15 cellular contexts compared by ENCODE assay signal in the genomic region with DNA sequence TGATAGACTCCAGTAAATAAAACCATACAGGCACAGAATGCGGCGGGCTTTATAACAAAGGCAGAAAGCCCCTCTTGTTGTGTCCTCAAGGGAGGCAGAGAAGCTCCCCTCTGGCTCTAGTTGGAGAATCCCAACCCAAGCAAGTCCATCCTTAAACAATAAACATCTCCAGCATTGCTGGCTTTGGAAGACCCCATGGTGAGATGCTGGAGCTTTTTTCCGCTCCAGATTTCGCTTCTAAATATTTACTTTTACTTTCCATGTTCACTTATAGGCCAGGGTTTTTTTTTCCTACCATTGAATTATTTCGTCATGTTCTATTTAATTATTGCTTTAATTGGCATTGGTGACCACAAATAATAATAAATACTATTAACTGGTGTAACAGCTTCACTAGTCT.
DNase-seq lines count a peak whose midpoint lies in the region; ATAC-seq and TF ChIP-seq lines count a peak whose summit lies in the region.
"Had no signal": no experiment of that assay in that cellular context is flagged by ENCODE, and none has a peak within 500 bp of the region (broad histone marks: within the 10 kb centered on the region; RNA-seq: fewer than 3 reads in every experiment).

No MANE protein-coding gene starts in this region.

- WGBS in mesodermal cell (ENCODE audit: insufficient coverage in 2 of 2), 2 experiments: 92 to 100% methylated on average over 2 to 3 of the region's 5 CpGs
- WGBS in suprapubic skin: 97% methylated on average over 5 of the region's 5 CpGs

- peak overlapping the region; percentile 97 for H3K27ac Mint-ChIP-seq in chondrocyte (ENCODE audit: unreplicated experiment)
- H3K27ac Mint-ChIP-seq: CD4-positive, alpha-beta memory T cell; stimulated activated memory B cell treated with anti-CD40 and anti-IgM and Interleukin-4, amounts not matched to agents 10 μg/mL and 1 μg/mL and 100 μg/mL, for 72 hours had no signal

- peaks cover 15% of the 10 kb centered on the region for H3K36me3 Mint-ChIP-seq in chondrocyte (ENCODE audit: low read depth)

- H3K4me3 ChIP-seq in HUES6 (ENCODE audit: low read depth, low read length): no peak overlapping the region
- no peak overlapping the region for H3K4me3 ChIP-seq in mesodermal cell (ENCODE audit: extremely low read depth, insufficient read depth, low read length, poor library complexity, severe bottlenecking)
- H3K4me3 ChIP-seq in suprapubic skin: no peak overlapping the region

- no peak overlapping the region for H3K4me3 Mint-ChIP-seq in chondrocyte (ENCODE audit: unreplicated experiment)
- H3K4me3 Mint-ChIP-seq: CD4-positive, alpha-beta memory T cell; stimulated activated memory B cell treated with anti-CD40 and anti-IgM and Interleukin-4, amounts not matched to agents 10 μg/mL and 1 μg/mL and 100 μg/mL, for 72 hours had no signal

- TF ChIP-seq POLR2A in suprapubic skin (IDR thresholded peaks at IDR 0.05): no peak

- H3K9me3 ChIP-seq in HUES6 (ENCODE audit: control insufficient read depth, insufficient read depth, low read depth, low read length) (no peaks in the 10 kb centered on the region), mesodermal cell (ENCODE audit: control insufficient read depth, low read length) (no peaks in the 10 kb centered on the region), suprapubic skin (no peaks in the 10 kb centered on the region)

- no peak for TF ChIP-seq CTCF in chondrocyte (IDR thresholded peaks at IDR 0.05)
- TF ChIP-seq CTCF in suprapubic skin (IDR thresholded peaks at IDR 0.05): no peak

- peaks cover 31% of the 10 kb centered on the region for H3K36me3 ChIP-seq in HUES6 (ENCODE audit: control insufficient read depth, insufficient read depth, low read length)
- H3K36me3 ChIP-seq in mesodermal cell (ENCODE audit: control insufficient read depth, insufficient read depth, low read length): peaks cover 30% of the 10 kb centered on the region
- H3K36me3 ChIP-seq in suprapubic skin: no peaks in the 10 kb centered on the region

- no peak overlapping the region for H3K9ac ChIP-seq in HUES6 (ENCODE audit: low read length)

- H3K4me1 ChIP-seq in HUES6 (ENCODE audit: control insufficient read depth, insufficient read depth, low read length) (peaks cover 20% of the 10 kb centered on the region), mesodermal cell (ENCODE audit: control insufficient read depth, insufficient read depth, low read length, poor library complexity, severe bottlenecking) (peaks cover 54% of the 10 kb centered on the region), suprapubic skin (peaks cover 6% of the 10 kb centered on the region)

- no peaks in the 10 kb centered on the region for H3K27me3 Mint-ChIP-seq in chondrocyte (ENCODE audit: low read depth)
- H3K27me3 Mint-ChIP-seq: CD4-positive, alpha-beta memory T cell; stimulated activated memory B cell treated with anti-CD40 and anti-IgM and Interleukin-4, amounts not matched to agents 10 μg/mL and 1 μg/mL and 100 μg/mL, for 72 hours had no signal

- H3K4me1 Mint-ChIP-seq in chondrocyte (ENCODE audit: low read depth): peaks cover 96% of the 10 kb centered on the region
- H3K4me1 Mint-ChIP-seq: CD4-positive, alpha-beta memory T cell; stimulated activated memory B cell treated with anti-CD40 and anti-IgM and Interleukin-4, amounts not matched to agents 10 μg/mL and 1 μg/mL and 100 μg/mL, for 72 hours had no signal

- H3K27ac ChIP-seq in HUES6 (ENCODE audit: low read depth, low read length) (peak overlapping the region; percentile 36; the same call in 1 of the 2 replicates), mesodermal cell (ENCODE audit: low read depth, low read length, severe bottlenecking) (peak overlapping the region; percentile 92), suprapubic skin (peak overlapping the region; percentile 24)

- in situ Hi-C loops in ACHN (cut with HindIII; ENCODE audit: low pct_ligation_motif_present, low pct_unique_long_range_greater_than_20kb, low sequenced_read_pairs): no loop called here

- H3K27me3 ChIP-seq in HUES6 (ENCODE audit: control insufficient read depth, insufficient read depth, low read length): no peaks in the 10 kb centered on the region
- H3K27me3 ChIP-seq in suprapubic skin: no peaks in the 10 kb centered on the region

- TF ChIP-seq EP300 in suprapubic skin (IDR thresholded peaks at IDR 0.05): no peak

- H3K9me3 Mint-ChIP-seq in chondrocyte (ENCODE audit: low read depth): no peaks in the 10 kb centered on the region
- H3K9me3 Mint-ChIP-seq: stimulated activated memory B cell treated with anti-CD40 and anti-IgM and Interleukin-4, amounts not matched to agents 10 μg/mL and 1 μg/mL and 100 μg/mL, for 72 hours had no signal

- DNase-seq in chondrocyte (ENCODE audit: low spot score): no peak
- no peak for DNase-seq in suprapubic skin (ENCODE audit: low spot score in 2 of 2)
- no peak for DNase-seq in activated gamma-delta T cell (lab: John Stamatoyannopoulos, UW)
- no peak for DNase-seq in glomerular visceral epithelial cell (ENCODE audit: extremely low spot score)
- DNase-seq in ACHN: no peak
- DNase-seq: activated CD4-positive, alpha-beta T cell treated with anti-CD3 and anti-CD28 coated beads, Interleukin-2, amount 50 U/mL, for 4 hours; activated gamma-delta T cell treated with Interleukin-2 at 50 U/mL for 16 hours; CD4-positive, alpha-beta memory T cell; NCI-H1092 treated with DMSO at 0.1 percent for 48 hours; stimulated activated CD4-positive, alpha-beta T cell treated with anti-CD3 and anti-CD28 coated beads, Interleukin-2, amount 100 ng/mL, for 48 hours; T-helper 9 cell had no signal

- no peak for ATAC-seq in HG03175 (IDR thresholded peaks at IDR 0.05; ENCODE audit: unreplicated experiment)
- ATAC-seq: stimulated activated memory B cell treated with anti-CD40 and anti-IgM and Interleukin-4, amounts not matched to agents 10 μg/mL and 1 μg/mL and 100 μg/mL, for 72 hours had no signal

Comparison
In these comparisons a context has a peak if more than half of its experiments do, and no peak if none do; other contexts are left out.
1. H3K27ac ChIP-seq: peak in every context shown above with its lines; median percentile 92 in mesodermal cell; 36 in HUES6; 24 in suprapubic skin.